13 cellular contexts compared by ENCODE assay signal in genomic region chr3:23219117-23219516, GRCh38.
DNase-seq lines count a peak whose midpoint lies in the region; ATAC-seq and TF ChIP-seq lines count a peak whose summit lies in the region.
"Had no signal": no experiment of that assay in that cellular context is flagged by ENCODE, and none has a peak within 500 bp of the region (broad histone marks: within the 10 kb centered on the region; RNA-seq: fewer than 3 reads in every experiment).

No MANE protein-coding gene starts in this region.

- no peak overlapping the region for H3K4me3 Mint-ChIP-seq in activated naive CD8-positive, alpha-beta T cell treated with anti-CD3 and anti-CD28 coated beads, Interleukin-2, amount 50 U/mL, for 24 hours
- H3K4me3 Mint-ChIP-seq: activated CD4-positive, alpha-beta T cell treated with anti-CD3 and anti-CD28 coated beads, Interleukin-2, amount 10 ng/mL, durations not matched to agents 7 days and 5 days had no signal

- peak overlapping the region; percentile 45 for H3K4me2 ChIP-seq in OCI-LY1 (ENCODE audit: low read length)

- peaks cover 6% of the 10 kb centered on the region for H3K36me3 Mint-ChIP-seq in activated naive CD8-positive, alpha-beta T cell treated with anti-CD3 and anti-CD28 coated beads, Interleukin-2, amount 50 U/mL, for 24 hours (ENCODE audit: low read depth)

- H3K9ac ChIP-seq in OCI-LY1 (ENCODE audit: low read length): peak overlapping the region; percentile 40; the same call in 1 of the 2 replicates

- no peaks in the 10 kb centered on the region for H3F3A ChIP-seq in OCI-LY1 (ENCODE audit: insufficient read depth, low read length)

- peaks cover 35% of the 10 kb centered on the region for H3K4me1 Mint-ChIP-seq in activated naive CD8-positive, alpha-beta T cell treated with anti-CD3 and anti-CD28 coated beads, Interleukin-2, amount 50 U/mL, for 24 hours
- H3K4me1 Mint-ChIP-seq: activated CD4-positive, alpha-beta T cell treated with anti-CD3 and anti-CD28 coated beads, Interleukin-2, amount 10 ng/mL, durations not matched to agents 7 days and 5 days had no signal

- peaks cover 5% of the 10 kb centered on the region for H3K36me3 ChIP-seq in OCI-LY1 (ENCODE audit: insufficient read depth, low read length)
- H3K36me3 ChIP-seq: ascending aorta, tibial artery had no signal

- H3K27ac Mint-ChIP-seq in activated naive CD8-positive, alpha-beta T cell treated with anti-CD3 and anti-CD28 coated beads, Interleukin-2, amount 50 U/mL, for 24 hours: no peak overlapping the region
- H3K27ac Mint-ChIP-seq: activated CD4-positive, alpha-beta T cell treated with anti-CD3 and anti-CD28 coated beads, Interleukin-2, amount 10 ng/mL, durations not matched to agents 7 days and 5 days had no signal

- ATAC-seq in GM19351 (IDR thresholded peaks at IDR 0.05; ENCODE audit: unreplicated experiment) (peak; percentile 62), HG02943 (IDR thresholded peaks at IDR 0.05; ENCODE audit: low read depth, unreplicated experiment) (peak; percentile 42)
- ATAC-seq in activated CD4-positive, CD25-positive, alpha-beta regulatory T cell treated with anti-CD3 and anti-CD28 coated beads, Interleukin-2, amount 50 U/mL, for 24 hours: no peak
- ATAC-seq in activated naive CD8-positive, alpha-beta T cell treated with anti-CD3 and anti-CD28 coated beads, Interleukin-2, amount 50 U/mL, for 24 hours: no peak

- DNase-seq in AG10803 (ENCODE audit: low read depth) (peak; percentile 47), GDM1 (lab: John Stamatoyannopoulos, UW) (no peak), NCI-H526 (lab: John Stamatoyannopoulos, UW) (no peak)
- no peak for DNase-seq in activated naive CD8-positive, alpha-beta T cell treated with anti-CD3 and anti-CD28 coated beads, Interleukin-2, amount 50 U/mL, for 24 hours
- DNase-seq: ACHN; activated CD4-positive, alpha-beta T cell treated with anti-CD3 and anti-CD28 coated beads, Interleukin-2, amount 10 ng/mL, durations not matched to agents 7 days and 5 days; stimulated activated CD4-positive, alpha-beta T cell treated with anti-CD3 and anti-CD28 coated beads, Interleukin-1b, Interleukin-23, amount 100 ng/mL, for 48 hours; tibial artery had no signal

- no peak for TF ChIP-seq CTCF in AG10803 (conservative IDR thresholded peaks at IDR 0.05; ENCODE audit: low read length)
- no peak for TF ChIP-seq CTCF in OCI-LY1 (IDR thresholded peaks at IDR 0.05; ENCODE audit: low read length)

- H3K27me3 Mint-ChIP-seq in activated naive CD8-positive, alpha-beta T cell treated with anti-CD3 and anti-CD28 coated beads, Interleukin-2, amount 50 U/mL, for 24 hours: no peaks in the 10 kb centered on the region
- H3K27me3 Mint-ChIP-seq: activated CD4-positive, alpha-beta T cell treated with anti-CD3 and anti-CD28 coated beads, Interleukin-2, amount 10 ng/mL, durations not matched to agents 7 days and 5 days had no signal

- peaks cover 15% of the 10 kb centered on the region for H3K9me3 Mint-ChIP-seq in activated naive CD8-positive, alpha-beta T cell treated with anti-CD3 and anti-CD28 coated beads, Interleukin-2, amount 50 U/mL, for 24 hours

- peak overlapping the region; percentile 73 for H3K27ac ChIP-seq in OCI-LY1 (ENCODE audit: low read depth, low read length, poor library complexity, severe bottlenecking)
- H3K27ac ChIP-seq: ascending aorta had no signal

- no peaks in the 10 kb centered on the region for H3K27me3 ChIP-seq in OCI-LY1 (ENCODE audit: insufficient read depth, low read length)
- H3K27me3 ChIP-seq: ascending aorta, tibial artery had no signal

- H4K20me1 ChIP-seq in OCI-LY1 (ENCODE audit: insufficient read depth, low read length): no peaks in the 10 kb centered on the region

- H3K79me2 ChIP-seq in OCI-LY1 (ENCODE audit: insufficient read depth, low read length): peaks cover 68% of the 10 kb centered on the region

- no peak overlapping the region for H3K4me3 ChIP-seq in AG10803 (ENCODE audit: low read length)
- no peak overlapping the region for H3K4me3 ChIP-seq in OCI-LY1 (ENCODE audit: low read depth, low read length, poor library complexity, severe bottlenecking)
- H3K4me3 ChIP-seq: ascending aorta, tibial artery had no signal

- no peaks in the 10 kb centered on the region for H3K9me2 ChIP-seq in OCI-LY1 (ENCODE audit: low read depth, low read length)

- 0 out of 2 replicates have a peak, but pooled peaks cover 7% of the 10 kb centered on the region for H3K9me3 ChIP-seq in OCI-LY1 (ENCODE audit: low read length)
- H3K9me3 ChIP-seq: ascending aorta had no signal

- peaks cover 55% of the 10 kb centered on the region for H3K4me1 ChIP-seq in OCI-LY1 (ENCODE audit: insufficient read depth, low read length, severe bottlenecking)

- H2AFZ ChIP-seq in OCI-LY1 (ENCODE audit: low read length): no peak overlapping the region

Comparison
In these comparisons a context has a peak if more than half of its experiments do, and no peak if none do; other contexts are left out.
1. ATAC-seq: peak in GM19351 (single experiment) and HG02943 (single experiment); none in activated CD4-positive, CD25-positive, alpha-beta regulatory T cell treated with anti-CD3 and anti-CD28 coated beads, Interleukin-2, amount 50 U/mL, for 24 hours (0 of 2) and activated naive CD8-positive, alpha-beta T cell treated with anti-CD3 and anti-CD28 coated beads, Interleukin-2, amount 50 U/mL, for 24 hours (single experiment).